ENCODE assay signal across 1 cellular context in genomic region chr14:69519253-69519661, GRCh38.
TF ChIP-seq lines count a peak whose summit lies in the region.

No MANE protein-coding gene starts in this region.

TF ChIP-seq in H1, 55 proteins besides CTCF, POLR2A, EP300 and RAD21:
- TF ChIP-seq TEAD4 (IDR thresholded peaks at IDR 0.05; ENCODE audit: low read depth, low read length) (0 out of 2 replicates have a peak, but pooled peaks have one; percentile 20), CEBPB (IDR thresholded peaks at IDR 0.05; ENCODE audit: low read depth, low read length) (no peak)
